ENCODE assay signal across 18 cellular contexts in genomic region chr22:47299879-47300697, GRCh38.
"Had no signal": no experiment of that assay in that cellular context is flagged by ENCODE, and none has a peak within 500 bp of the region (broad histone marks: within the 10 kb centered on the region; RNA-seq: fewer than 3 reads in every experiment).

No MANE protein-coding gene starts in this region.

- H3K4me3 Mint-ChIP-seq: activated naive CD4-positive, alpha-beta T cell treated with anti-CD3 and anti-CD28 coated beads, Interleukin-2, amount 10 ng/mL, durations not matched to agents 7 days and 5 days; nephron; stimulated activated naive CD8-positive, alpha-beta T cell treated with anti-CD3 and anti-CD28 coated beads, Interleukin-15, Interleukin-2, amounts not matched to agents 100 ng/mL and 50 ng/mL, for 24 hours; T-helper 1 cell treated with Interleukin-12 subunit alpha and Interleukin-12 subunit beta and Interleukin-4 antibody, amounts not matched to agents 30 μg/mL and 1 μg/mL, for 36 hours; WTC11 had no signal

- H3K27ac Mint-ChIP-seq: activated naive CD4-positive, alpha-beta T cell treated with anti-CD3 and anti-CD28 coated beads, Interleukin-2, amount 10 ng/mL, durations not matched to agents 7 days and 5 days; nephron; stimulated activated naive CD8-positive, alpha-beta T cell treated with anti-CD3 and anti-CD28 coated beads, Interleukin-15, Interleukin-2, amounts not matched to agents 100 ng/mL and 50 ng/mL, for 24 hours; T-helper 1 cell treated with Interleukin-12 subunit alpha and Interleukin-12 subunit beta and Interleukin-4 antibody, amounts not matched to agents 30 μg/mL and 1 μg/mL, for 36 hours; WTC11 had no signal

- H3K9me3 ChIP-seq: right lobe of liver, tibial artery had no signal

- H3K27me3 ChIP-seq: foreskin keratinocyte, right lobe of liver had no signal

- ATAC-seq: foreskin keratinocyte, right lobe of liver, WTC11 had no signal

- H3K9me3 Mint-ChIP-seq: activated naive CD4-positive, alpha-beta T cell treated with anti-CD3 and anti-CD28 coated beads, Interleukin-2, amount 10 ng/mL, durations not matched to agents 7 days and 5 days; stimulated activated naive CD8-positive, alpha-beta T cell treated with anti-CD3 and anti-CD28 coated beads, Interleukin-15, Interleukin-2, amounts not matched to agents 100 ng/mL and 50 ng/mL, for 24 hours; T-helper 1 cell treated with Interleukin-12 subunit alpha and Interleukin-12 subunit beta and Interleukin-4 antibody, amounts not matched to agents 30 μg/mL and 1 μg/mL, for 36 hours had no signal

- DNase-seq: activated effector memory CD4-positive, alpha-beta T cell treated with anti-CD3 and anti-CD28 coated beads, Interleukin-2, amount 50 U/mL, for 16 hours; activated naive CD4-positive, alpha-beta T cell treated with anti-CD3 and anti-CD28 coated beads, Interleukin-2, amount 10 ng/mL, durations not matched to agents 7 days and 5 days; activated T-cell treated with anti-CD3 and anti-CD28 coated beads for 4 hours; amygdala; cerebellar nuclear complex; effector CD4-positive, alpha-beta T cell; erythroblast; foreskin keratinocyte; hippocampal formation; right lobe of liver; stimulated activated CD4-positive, alpha-beta T cell treated with anti-CD3 and anti-CD28 coated beads, Interleukin-1b, Interleukin-23, amount 100 ng/mL, for 48 hours; T1000; tibial artery had no signal

- H3K36me3 ChIP-seq: right lobe of liver, tibial artery had no signal

- H3K4me3 ChIP-seq: right lobe of liver, skin epidermis, tibial artery had no signal

- H3K4me1 ChIP-seq: foreskin keratinocyte, right lobe of liver, tibial artery had no signal

- H3K36me3 Mint-ChIP-seq: activated naive CD4-positive, alpha-beta T cell treated with anti-CD3 and anti-CD28 coated beads, Interleukin-2, amount 10 ng/mL, durations not matched to agents 7 days and 5 days; WTC11 had no signal

- H3K27me3 Mint-ChIP-seq: stimulated activated naive CD8-positive, alpha-beta T cell treated with anti-CD3 and anti-CD28 coated beads, Interleukin-15, Interleukin-2, amounts not matched to agents 100 ng/mL and 50 ng/mL, for 24 hours had no signal

- H3K4me1 Mint-ChIP-seq: activated naive CD4-positive, alpha-beta T cell treated with anti-CD3 and anti-CD28 coated beads, Interleukin-2, amount 10 ng/mL, durations not matched to agents 7 days and 5 days; nephron; WTC11 had no signal

- H3K27ac ChIP-seq: foreskin keratinocyte, right lobe of liver, skin epidermis, tibial artery had no signal
